9 cellular contexts compared by ENCODE assay signal in the genomic region with DNA sequence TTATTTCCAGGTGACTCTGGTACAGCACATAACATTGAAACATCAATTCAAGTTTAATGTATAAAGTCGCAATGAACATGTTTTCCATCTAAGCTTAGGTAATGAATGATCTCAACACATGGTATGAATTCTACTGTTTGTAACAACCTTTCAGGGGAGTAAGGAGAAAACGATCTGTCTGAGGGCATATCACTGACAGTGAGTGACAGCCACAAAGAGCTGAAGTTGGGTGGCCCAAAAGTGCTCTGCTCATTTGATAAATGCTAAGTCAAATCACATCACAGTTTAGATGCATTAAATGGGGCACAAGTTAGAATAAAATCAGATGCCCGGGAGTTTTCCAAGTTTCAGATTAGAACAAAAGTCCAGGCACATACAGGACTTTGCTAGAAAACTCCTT. TPM values are rescaled to one million over a fixed set of nuclear protein-coding genes. Genes with fewer than 3 reads are reported as not detected.
DNase-seq lines count a peak whose midpoint lies in the region; ATAC-seq and TF ChIP-seq lines count a peak whose summit lies in the region.
"Had no signal": no experiment of that assay in that cellular context is flagged by ENCODE, and none has a peak within 500 bp of the region (broad histone marks: within the 10 kb centered on the region; RNA-seq: fewer than 3 reads in every experiment).

No MANE protein-coding gene starts in this region.

- H3K4me3 Mint-ChIP-seq in stimulated activated memory B cell treated with anti-CD40 and anti-IgM and Interleukin-4, amounts not matched to agents 10 μg/mL and 1 μg/mL and 100 μg/mL, for 72 hours, result peak overlapping the region; percentile 97

- H3K27me3 ChIP-seq in SU-DHL-6 (ENCODE audit: low read length) (no peaks in the 10 kb centered on the region), foreskin keratinocyte (no peaks in the 10 kb centered on the region)

- peaks cover 7% of the 10 kb centered on the region for H3K4me1 ChIP-seq in foreskin keratinocyte

- H3K4me1 Mint-ChIP-seq in stimulated activated memory B cell treated with anti-CD40 and anti-IgM and Interleukin-4, amounts not matched to agents 10 μg/mL and 1 μg/mL and 100 μg/mL, for 72 hours, result peaks cover 27% of the 10 kb centered on the region

- H3K36me3 Mint-ChIP-seq in stimulated activated memory B cell treated with anti-CD40 and anti-IgM and Interleukin-4, amounts not matched to agents 10 μg/mL and 1 μg/mL and 100 μg/mL, for 72 hours, result no peaks in the 10 kb centered on the region

- TF ChIP-seq CTCF in SU-DHL-6 (IDR thresholded peaks at IDR 0.05; ENCODE audit: insufficient read depth, low read length, poor library complexity, severe bottlenecking) (no peak), foreskin keratinocyte (conservative IDR thresholded peaks at IDR 0.05) (no peak)

- intact Hi-C loops in posterior vena cava (cut with DNase I), result loop anchor here in 1 of 2 donors (10.0 kb wide), 1 partner anchor 189 kb away; no protein-coding TSS in a partner anchor

- H4K20me1 ChIP-seq in SU-DHL-6 (ENCODE audit: low read depth, low read length), result 0 out of 2 replicates have a peak, but pooled peaks cover 4% of the 10 kb centered on the region

- H3K79me2 ChIP-seq in SU-DHL-6 (ENCODE audit: insufficient read depth, low read length), result peaks cover 29% of the 10 kb centered on the region

- H3K27me3 Mint-ChIP-seq in stimulated activated memory B cell treated with anti-CD40 and anti-IgM and Interleukin-4, amounts not matched to agents 10 μg/mL and 1 μg/mL and 100 μg/mL, for 72 hours, result no peaks in the 10 kb centered on the region

- no peaks in the 10 kb centered on the region for H3K9me3 Mint-ChIP-seq in stimulated activated memory B cell treated with anti-CD40 and anti-IgM and Interleukin-4, amounts not matched to agents 10 μg/mL and 1 μg/mL and 100 μg/mL, for 72 hours

- peak overlapping the region; percentile 98 for H3K9ac ChIP-seq in SU-DHL-6 (ENCODE audit: low read length)

- H3K4me2 ChIP-seq in SU-DHL-6 (ENCODE audit: low read depth, low read length, poor library complexity, severe bottlenecking), result peak overlapping the region; percentile 90

- in situ Hi-C loops in G401 (cut with HindIII; ENCODE audit: low sequenced_read_pairs), result no loop called here

- no peaks in the 10 kb centered on the region for H3K9me3 ChIP-seq in SU-DHL-6 (ENCODE audit: insufficient read depth, low read length)

- peak overlapping the region; percentile 72 for H2AFZ ChIP-seq in SU-DHL-6 (ENCODE audit: low read depth, low read length, severe bottlenecking)

- H3K4me3 ChIP-seq in SU-DHL-6 (ENCODE audit: insufficient read depth, low read length, poor library complexity, severe bottlenecking), result peak overlapping the region; percentile 68

- H3K27ac Mint-ChIP-seq in stimulated activated memory B cell treated with anti-CD40 and anti-IgM and Interleukin-4, amounts not matched to agents 10 μg/mL and 1 μg/mL and 100 μg/mL, for 72 hours, result peak overlapping the region; percentile 98

- peak; percentile 2 for DNase-seq in NCI-H1436 treated with DMSO at 0.1 percent for 48 hours (lab: John Stamatoyannopoulos, UW)
- DNase-seq in NCI-H1436 (lab: John Stamatoyannopoulos, UW), result no peak
- no peak for DNase-seq in foreskin keratinocyte
- no peak for DNase-seq in cerebellar cortex (ENCODE audit: low spot score)
- DNase-seq in G401 (ENCODE audit: low spot score), result no peak
- DNase-seq in posterior vena cava (ENCODE audit: low spot score), result no peak
- DNase-seq: stimulated activated CD4-positive, alpha-beta T cell treated with anti-CD3 and anti-CD28 coated beads, Interleukin-4, amount 100 ng/mL, for 1 hour had no signal

- H3F3A ChIP-seq in SU-DHL-6 (ENCODE audit: insufficient read depth), result peaks cover 14% of the 10 kb centered on the region; the same call in 1 of the 2 replicates

- no peak for ATAC-seq in foreskin keratinocyte
- no peak for ATAC-seq in stimulated activated memory B cell treated with anti-CD40 and anti-IgM and Interleukin-4, amounts not matched to agents 10 μg/mL and 1 μg/mL and 100 μg/mL, for 72 hours

- H3K36me3 ChIP-seq in SU-DHL-6 (ENCODE audit: low read length), result no peaks in the 10 kb centered on the region

- H3K27ac ChIP-seq in SU-DHL-6 (ENCODE audit: low read depth, low read length) (peak overlapping the region; percentile 93), foreskin keratinocyte (peak overlapping the region; percentile 10)

- H3K9me2 ChIP-seq in SU-DHL-6 (replicated peaks; ENCODE audit: insufficient read depth, low read length), result no peaks in the 10 kb centered on the region

RNA-seq across cellular contexts. Expression of a gene that starts 1.2 kb away (rescaled TPM):
- total RNA-seq in foreskin keratinocyte, result 11.3 and 11.5 TPM in 2 replicates
- polyA plus RNA-seq in foreskin keratinocyte, result 6.2 and 7.3 TPM in 2 replicates
- 11.8 and 23.6 TPM in 2 replicates for total RNA-seq in G401 (2014; rRNA removed; shearing (Covaris generic))
- 1 to 10 TPM; 4.4 to 7.3 TPM for total RNA-seq in posterior vena cava
